ENCODE assay signal across 8 cellular contexts in genomic region chr20:25281541-25281991, GRCh38. TPM values are rescaled to one million over a fixed set of nuclear protein-coding genes. Genes with fewer than 3 reads are reported as not detected.
DNase-seq lines count a peak whose midpoint lies in the region; ATAC-seq and TF ChIP-seq lines count a peak whose summit lies in the region.

No MANE protein-coding gene starts in this region.

- H3K9ac ChIP-seq in H9 (ENCODE audit: extremely low read depth, insufficient read length, low read length): no peak overlapping the region

- H3K27me3 ChIP-seq in tibial artery: no peaks in the 10 kb centered on the region
- H3K27me3 ChIP-seq in H9 (ENCODE audit: insufficient read depth, low read length): no peaks in the 10 kb centered on the region

- H3K27ac ChIP-seq in VCaP (peak overlapping the region; percentile 94), tibial artery (no peak overlapping the region), H9 (ENCODE audit: insufficient read length, low read depth, low read length) (no peak overlapping the region)

- H3K9me3 ChIP-seq in tibial artery (no peaks in the 10 kb centered on the region), H9 (ENCODE audit: control insufficient read depth, low read depth, low read length) (no peaks in the 10 kb centered on the region)

- DNase-seq in activated naive CD4-positive, alpha-beta T cell treated with anti-CD3 and anti-CD28 coated beads for 36 hours: peak; percentile 16
- DNase-seq in activated naive CD4-positive, alpha-beta T cell (lab: John Stamatoyannopoulos, UW): no peak
- DNase-seq in tibial artery: peak; percentile 16 to 52
- no peak for DNase-seq in effector memory CD8-positive, alpha-beta T cell
- DNase-seq in H9: no peak
- DNase-seq in activated T-cell treated with anti-CD3 and anti-CD28 coated beads, Interleukin-2, amount 50 U/mL, for 48 hours: no peak

- H3K4me3 Mint-ChIP-seq in activated naive CD4-positive, alpha-beta T cell treated with anti-CD3 and anti-CD28 coated beads for 36 hours: no peak overlapping the region
- H3K4me3 Mint-ChIP-seq in effector memory CD8-positive, alpha-beta T cell: no peak overlapping the region
- H3K4me3 Mint-ChIP-seq in H9: no peak overlapping the region

- H3K23ac ChIP-seq in H9 (ENCODE audit: insufficient read length, low read depth, low read length): no peak overlapping the region

- H3K18ac ChIP-seq in H9 (ENCODE audit: insufficient read length, low read depth, low read length): no peak overlapping the region

- peak; percentile 61 for ATAC-seq in HG03103 (IDR thresholded peaks at IDR 0.05; ENCODE audit: low read depth, unreplicated experiment)
- ATAC-seq in effector memory CD8-positive, alpha-beta T cell (replicated peaks): no peak

- no peak overlapping the region for H2BK120ac ChIP-seq in H9 (ENCODE audit: low read depth, low read length, poor library complexity, severe bottlenecking)

- no peak overlapping the region for H2AFZ ChIP-seq in H9 (ENCODE audit: low read length)

- no peak overlapping the region for H3K4me3 ChIP-seq in tibial artery

- H3K14ac ChIP-seq in H9 (ENCODE audit: insufficient read depth, low read length): no peak overlapping the region

- no peak overlapping the region for H4K91ac ChIP-seq in H9 (ENCODE audit: insufficient read length, low read depth, low read length)

- no peak overlapping the region for H3T11ph ChIP-seq in H9 (ENCODE audit: low read length)

- no peaks in the 10 kb centered on the region for H3K23me2 ChIP-seq in H9 (ENCODE audit: insufficient read length, low read depth, low read length, poor library complexity, severe bottlenecking)

- H2BK20ac ChIP-seq in H9 (ENCODE audit: low read depth, low read length, poor library complexity, severe bottlenecking): no peak overlapping the region

- H3K27me3 Mint-ChIP-seq in activated naive CD4-positive, alpha-beta T cell treated with anti-CD3 and anti-CD28 coated beads for 36 hours (ENCODE audit: low read depth): no peaks in the 10 kb centered on the region
- no peaks in the 10 kb centered on the region for H3K27me3 Mint-ChIP-seq in effector memory CD8-positive, alpha-beta T cell
- H3K27me3 Mint-ChIP-seq in H9 (ENCODE audit: low read depth): no peaks in the 10 kb centered on the region

- H4K8ac ChIP-seq in H9 (replicated peaks; ENCODE audit: insufficient read length, low read depth, low read length): no peak overlapping the region

- no peak overlapping the region for H2BK12ac ChIP-seq in H9 (ENCODE audit: insufficient read length, low read depth, low read length)

- WGBS in H9 (ENCODE audit: extremely low coverage, insufficient read length, low lambda C conversion rate): no CpG with 5 or more reads among the region's 21 CpGs

- H3K27ac Mint-ChIP-seq in activated naive CD4-positive, alpha-beta T cell treated with anti-CD3 and anti-CD28 coated beads for 36 hours: no peak overlapping the region
- no peak overlapping the region for H3K27ac Mint-ChIP-seq in effector memory CD8-positive, alpha-beta T cell
- H3K27ac Mint-ChIP-seq in H9: no peak overlapping the region

- no peak overlapping the region for H2BK15ac ChIP-seq in H9 (ENCODE audit: low read depth, low read length)

- H3K79me1 ChIP-seq in H9 (ENCODE audit: insufficient read depth, low read depth, low read length, poor library complexity, severe bottlenecking): no peaks in the 10 kb centered on the region

- no peak overlapping the region for H3K4me2 ChIP-seq in H9 (ENCODE audit: insufficient read depth, insufficient read length, low read length)

- no peak for TF ChIP-seq CTCF in VCaP (conservative IDR thresholded peaks at IDR 0.05)
- TF ChIP-seq CTCF in tibial artery (IDR thresholded peaks at IDR 0.05): no peak
- no peak for TF ChIP-seq CTCF in H9 (conservative IDR thresholded peaks at IDR 0.05)

- no peak overlapping the region for H3K56ac ChIP-seq in H9 (ENCODE audit: insufficient read length, low read depth, low read length)

- H3K4me1 ChIP-seq in tibial artery: peaks cover 0 to 10% (median 0%) of the 10 kb centered on the region in 4 donors
- no peaks in the 10 kb centered on the region for H3K4me1 ChIP-seq in H9 (ENCODE audit: insufficient read depth, low read length)

- H3K36me3 ChIP-seq in tibial artery: peaks cover 97 to 100% (median 98%) of the 10 kb centered on the region in 3 donors

- CTCF ChIA-PET in activated naive CD4-positive, alpha-beta T cell treated with anti-CD3 and anti-CD28 coated beads for 36 hours (lab: Charles Lee): interaction anchor here (1.4 kb wide), 1 partner anchor 117 kb away, joined by 5 read pairs; no protein-coding TSS in a partner anchor

- no peak overlapping the region for H4K5ac ChIP-seq in H9 (ENCODE audit: insufficient read length, low read depth, low read length)

- intact Hi-C loops in activated naive CD4-positive, alpha-beta T cell treated with anti-CD3 and anti-CD28 coated beads for 36 hours (cut with micrococcal nuclease): no loop called here
- intact Hi-C loops in tibial artery (cut with DNase I; ENCODE audit: low total_unique reads): no loop called here

- H3K4me1 Mint-ChIP-seq in activated naive CD4-positive, alpha-beta T cell treated with anti-CD3 and anti-CD28 coated beads for 36 hours (ENCODE audit: low read depth): peaks cover 1% of the 10 kb centered on the region
- peaks cover 0 to 2% of the 10 kb centered on the region in 2 donors for H3K4me1 Mint-ChIP-seq in effector memory CD8-positive, alpha-beta T cell (ENCODE audit: low read depth in 2 of 2)
- H3K4me1 Mint-ChIP-seq in H9: peaks cover 0 to 4% of the 10 kb centered on the region in 2 experiments; a peak in 1 of 4 replicates

- H3K9me3 Mint-ChIP-seq in activated naive CD4-positive, alpha-beta T cell treated with anti-CD3 and anti-CD28 coated beads for 36 hours: no peaks in the 10 kb centered on the region
- H3K9me3 Mint-ChIP-seq in effector memory CD8-positive, alpha-beta T cell: no peaks in the 10 kb centered on the region
- no peaks in the 10 kb centered on the region for H3K9me3 Mint-ChIP-seq in H9

- H3K4ac ChIP-seq in H9 (ENCODE audit: low read depth, low read length): no peak overlapping the region

- no peak overlapping the region for H2BK5ac ChIP-seq in H9 (ENCODE audit: insufficient read length, low read length)

- no peaks in the 10 kb centered on the region for H4K20me1 ChIP-seq in H9 (ENCODE audit: control insufficient read depth, insufficient read depth, insufficient read length)

- no peaks in the 10 kb centered on the region for H3K79me2 ChIP-seq in H9 (ENCODE audit: insufficient read depth, low read length)

- H3K36me3 Mint-ChIP-seq in activated naive CD4-positive, alpha-beta T cell treated with anti-CD3 and anti-CD28 coated beads for 36 hours (ENCODE audit: low read depth): peaks cover 7% of the 10 kb centered on the region
- peaks cover 22% of the 10 kb centered on the region for H3K36me3 Mint-ChIP-seq in effector memory CD8-positive, alpha-beta T cell (ENCODE audit: insufficient read depth)
- peaks cover 26 to 69% (median 49%) of the 10 kb centered on the region in 3 experiments; a peak in 6 of 7 replicates for H3K36me3 Mint-ChIP-seq in H9 (ENCODE audit: insufficient read depth in 1 of 3, low read depth in 3 of 3)

- no peak overlapping the region for H2AK5ac ChIP-seq in H9 (ENCODE audit: insufficient read length, low read length)

RNA-seq across cellular contexts. Expression of gene PYGB, which starts 33.7 kb away (rescaled TPM):
- 10 to 100 TPM; 19.6 to 20.0 TPM for total RNA-seq in activated naive CD4-positive, alpha-beta T cell treated with anti-CD3 and anti-CD28 coated beads for 36 hours
- total RNA-seq in H9 (2021): 46.9 TPM in 2 replicates

Comparison
In these comparisons a context has a peak if more than half of its experiments do, and no peak if none do; other contexts are left out.
1. DNase-seq: peak in activated naive CD4-positive, alpha-beta T cell treated with anti-CD3 and anti-CD28 coated beads for 36 hours (single experiment) and tibial artery (2 of 2); none in activated naive CD4-positive, alpha-beta T cell (0 of 4), effector memory CD8-positive, alpha-beta T cell (0 of 3), H9 (single experiment) and activated T-cell treated with anti-CD3 and anti-CD28 coated beads, Interleukin-2, amount 50 U/mL, for 48 hours (0 of 2).